In genomic region chr10:58267713-58268453, GRCh38 we compare ENCODE assay signal across 8 cellular contexts. TPM values are rescaled to one million over a fixed set of nuclear protein-coding genes. Genes with fewer than 3 reads are reported as not detected.
DNase-seq lines count a peak whose midpoint lies in the region; ATAC-seq, FAIRE-seq and TF ChIP-seq lines count a peak whose summit lies in the region.

Gene IPMK, minus strand, starts transcription at chr10:58267894. Its CDS starts 283 bp downstream, at chr10:58267611.

- H3K4me3 Mint-ChIP-seq in naive thymus-derived CD8-positive, alpha-beta T cell, result peak within 1 kb of the TSS; percentile 93 to 100 (median 98)

- H3K4me1 Mint-ChIP-seq in naive thymus-derived CD8-positive, alpha-beta T cell, result peaks cover 15 to 53% (median 32%) of the 10 kb centered on the region in 4 donors

- DNase-seq in DMS53 treated with DMSO at 0.1 percent for 48 hours (lab: John Stamatoyannopoulos, UW; ENCODE audit: unreplicated experiment) (peak; percentile 84), RCC 7860 (ENCODE audit: low spot score) (peak; percentile 74), activated T-helper 1 cell treated with Interleukin-2 at 50 U/mL for 16 hours (ENCODE audit: low read depth) (peak; percentile 94), fibroblast of gingiva (ENCODE audit: low read depth) (peak; percentile 95)
- DNase-seq in naive thymus-derived CD8-positive, alpha-beta T cell, result peak; percentile 93 to 97 (median 95)
- peak; percentile 89 to 93 (median 91) for DNase-seq in stimulated activated naive CD4-positive, alpha-beta T cell (lab: John Stamatoyannopoulos, UW)

- no peak; the same call in 1 of the 2 replicates for TF ChIP-seq EP300 in Ishikawa (IDR thresholded peaks at IDR 0.05; ENCODE audit: borderline replicate concordance)

- no peak for TF ChIP-seq RAD21 in Ishikawa (IDR thresholded peaks at IDR 0.05; ENCODE audit: low read depth)

- no peaks in the 10 kb centered on the region for H3K9me3 Mint-ChIP-seq in naive thymus-derived CD8-positive, alpha-beta T cell

- H3K36me3 Mint-ChIP-seq in naive thymus-derived CD8-positive, alpha-beta T cell, result peaks cover 0 to 2% (median 0%) of the 10 kb centered on the region in 3 donors

- H3K27me3 Mint-ChIP-seq in naive thymus-derived CD8-positive, alpha-beta T cell, result no peaks in the 10 kb centered on the region

- H3K27ac Mint-ChIP-seq in naive thymus-derived CD8-positive, alpha-beta T cell, result peak within 1 kb of the TSS; percentile 92 to 99 (median 98)

- peak; percentile 47 for ATAC-seq in GM21619 (IDR thresholded peaks at IDR 0.05; ENCODE audit: unreplicated experiment)
- ATAC-seq in naive thymus-derived CD8-positive, alpha-beta T cell, result peak; percentile 69 to 71

- no peak for FAIRE-seq in RCC 7860 (lab: Jason Lieb, UNC)

- POLR2A ChIA-PET in naive thymus-derived CD8-positive, alpha-beta T cell (lab: Charles Lee), result interaction anchor here (1.0 to 3.2 kb wide), 5 partner anchors 23 to 117 kb away, joined by 4 to 39 read pairs (median 7); partner anchors contain the start of genes TFAM and UBE2D1

TF ChIP-seq in Ishikawa, 13 proteins besides CTCF, POLR2A, EP300 and RAD21:
- TF ChIP-seq YY1 (IDR thresholded peaks at IDR 0.05; ENCODE audit: low read depth) (no peak), FOXM1 (IDR thresholded peaks at IDR 0.05; ENCODE audit: borderline replicate concordance, low read depth) (peak; percentile 16; the same call in 1 of the 2 replicates), NFIC (IDR thresholded peaks at IDR 0.05) (no peak; the same call in 1 of the 2 replicates), CEBPB (IDR thresholded peaks at IDR 0.05) (no peak), TCF12 (IDR thresholded peaks at IDR 0.05; ENCODE audit: low read depth) (peak; percentile 59; the same call in 1 of the 2 replicates), TEAD4 (IDR thresholded peaks at IDR 0.05) (peak; percentile 53; the same call in 1 of the 2 replicates), MAX (IDR thresholded peaks at IDR 0.05) (peak; percentile 98), ZBTB7A (IDR thresholded peaks at IDR 0.05; ENCODE audit: low read depth) (no peak; the same call in 1 of the 2 replicates), USF1 (IDR thresholded peaks at IDR 0.05) (peak; percentile 43; the same call in 1 of the 2 replicates), REST (IDR thresholded peaks at IDR 0.05; ENCODE audit: low read depth) (no peak), CREB1 (IDR thresholded peaks at IDR 0.05; ENCODE audit: low read depth) (no peak), EGR1 (IDR thresholded peaks at IDR 0.05) (no peak), TAF1 (IDR thresholded peaks at IDR 0.05; ENCODE audit: low read depth) (0 out of 2 replicates have a peak, but pooled peaks have one; percentile 36)
TF ChIP-seq in Ishikawa: peak in this region for 6.

RNA-seq across cellular contexts. Expression of gene IPMK, which starts in this region (rescaled TPM):
- total RNA-seq in naive thymus-derived CD8-positive, alpha-beta T cell, result 1 to 10 TPM; 6.7 to 7.1 TPM
- 1 to 10 TPM; 1.6 to 2.2 (median 1.8) TPM for polyA plus RNA-seq in naive thymus-derived CD8-positive, alpha-beta T cell

Comparison
In these comparisons a context has a peak if more than half of its experiments do, and no peak if none do; other contexts are left out.
1. Peak in every context shown above with its lines: DNase-seq and ATAC-seq.